9 cellular contexts compared by ENCODE assay signal in the genomic region with DNA sequence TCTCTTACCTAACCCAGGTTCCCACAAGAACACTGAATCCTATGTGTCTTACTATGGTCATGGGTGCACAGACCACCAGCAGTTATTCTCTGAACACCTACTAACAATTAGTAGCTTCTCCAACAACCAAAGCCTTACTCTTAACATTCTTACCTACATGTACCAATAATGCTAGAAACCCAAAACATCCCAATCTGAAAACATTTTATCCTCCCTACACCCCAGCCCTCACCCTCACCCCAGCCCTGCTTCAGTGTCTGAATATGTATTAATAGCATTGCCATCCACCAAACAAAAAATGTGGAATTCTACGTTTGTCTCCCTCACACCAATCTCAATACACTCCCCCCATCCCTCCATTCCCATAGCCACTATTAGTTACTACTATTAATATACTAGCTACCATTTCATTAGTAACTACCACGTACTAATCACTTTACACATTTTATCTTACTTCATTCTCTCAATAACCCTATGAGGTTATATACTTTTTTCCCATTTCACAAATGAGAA. TPM values are rescaled to one million over a fixed set of nuclear protein-coding genes. Genes with fewer than 3 reads are reported as not detected.
DNase-seq lines count a peak whose midpoint lies in the region; ATAC-seq and TF ChIP-seq lines count a peak whose summit lies in the region.
"Had no signal": no experiment of that assay in that cellular context is flagged by ENCODE, and none has a peak within 500 bp of the region (broad histone marks: within the 10 kb centered on the region; RNA-seq: fewer than 3 reads in every experiment).

No MANE protein-coding gene starts in this region.

- peak overlapping the region; percentile 86 to 91 for H3K4me3 Mint-ChIP-seq in activated T-cell treated with anti-CD3 and anti-CD28 coated beads, Interleukin-2, amount 50 U/mL, for 72 hours
- H3K4me3 Mint-ChIP-seq in activated CD4-positive, alpha-beta memory T cell treated with anti-CD3 and anti-CD28 coated beads for 36 hours = peak overlapping the region; percentile 76
- H3K4me3 Mint-ChIP-seq in glutamatergic neuron (ENCODE audit: unreplicated experiment) = peak overlapping the region; percentile 98
- peak overlapping the region; percentile 81 for H3K4me3 Mint-ChIP-seq in stimulated activated memory B cell treated with anti-CD40 and anti-IgM and Interleukin-4, amounts not matched to agents 10 μg/mL and 1 μg/mL and 100 μg/mL, for 72 hours

- no peak for DNase-seq in activated T-cell treated with anti-CD3 and anti-CD28 coated beads, Interleukin-2, amount 50 U/mL, for 72 hours
- DNase-seq in activated T-cell treated with anti-CD3 and anti-CD28 coated beads, Interleukin-2, amount 50 U/mL, for 48 hours = no peak
- DNase-seq in activated CD4-positive, alpha-beta memory T cell treated with anti-CD3 and anti-CD28 coated beads for 36 hours = no peak
- DNase-seq in glutamatergic neuron (no peak), hippocampal formation (lab: John Stamatoyannopoulos, UW) (no peak), SKM-1 treated with dmso at 0.1 percent for 144 hours (lab: John Stamatoyannopoulos, UW; ENCODE audit: unreplicated experiment) (no peak)
- no peak for DNase-seq in stimulated activated naive CD4-positive, alpha-beta T cell treated with Interleukin-2 at 50 U/mL for 16 hours (lab: John Stamatoyannopoulos, UW)
- DNase-seq: activated effector memory CD4-positive, alpha-beta T cell treated with Interleukin-2 at 50 U/mL for 16 hours had no signal

- ATAC-seq in activated T-cell treated with anti-CD3 and anti-CD28 coated beads, Interleukin-2, amount 50 U/mL, for 72 hours (replicated peaks in 1 of 2) = no peak
- no peak for ATAC-seq in stimulated activated memory B cell treated with anti-CD40 and anti-IgM and Interleukin-4, amounts not matched to agents 10 μg/mL and 1 μg/mL and 100 μg/mL, for 72 hours

- H3K4me1 Mint-ChIP-seq in activated T-cell treated with anti-CD3 and anti-CD28 coated beads, Interleukin-2, amount 50 U/mL, for 72 hours (ENCODE audit: low read depth) = peaks cover 78% of the 10 kb centered on the region
- peaks cover 61% of the 10 kb centered on the region for H3K4me1 Mint-ChIP-seq in activated CD4-positive, alpha-beta memory T cell treated with anti-CD3 and anti-CD28 coated beads for 36 hours (ENCODE audit: low read depth)
- H3K4me1 Mint-ChIP-seq in glutamatergic neuron (ENCODE audit: low read depth, unreplicated experiment) = peaks cover 23% of the 10 kb centered on the region
- peaks cover 56% of the 10 kb centered on the region for H3K4me1 Mint-ChIP-seq in stimulated activated memory B cell treated with anti-CD40 and anti-IgM and Interleukin-4, amounts not matched to agents 10 μg/mL and 1 μg/mL and 100 μg/mL, for 72 hours

- POLR2A ChIA-PET in activated CD4-positive, alpha-beta memory T cell treated with anti-CD3 and anti-CD28 coated beads for 36 hours (lab: Charles Lee) = no interaction called here

- H3K36me3 Mint-ChIP-seq in activated T-cell treated with anti-CD3 and anti-CD28 coated beads, Interleukin-2, amount 50 U/mL, for 72 hours (ENCODE audit: insufficient read depth in 2 of 2) = peaks cover 5 to 17% of the 10 kb centered on the region in 2 donors
- H3K36me3 Mint-ChIP-seq in activated CD4-positive, alpha-beta memory T cell treated with anti-CD3 and anti-CD28 coated beads for 36 hours = peaks cover 15% of the 10 kb centered on the region
- peaks cover 4% of the 10 kb centered on the region for H3K36me3 Mint-ChIP-seq in glutamatergic neuron (ENCODE audit: unreplicated experiment)
- peaks cover 7% of the 10 kb centered on the region for H3K36me3 Mint-ChIP-seq in stimulated activated memory B cell treated with anti-CD40 and anti-IgM and Interleukin-4, amounts not matched to agents 10 μg/mL and 1 μg/mL and 100 μg/mL, for 72 hours

- peak overlapping the region; percentile 62 for H3K27ac Mint-ChIP-seq in activated T-cell treated with anti-CD3 and anti-CD28 coated beads, Interleukin-2, amount 50 U/mL, for 72 hours
- no peak overlapping the region for H3K27ac Mint-ChIP-seq in activated CD4-positive, alpha-beta memory T cell treated with anti-CD3 and anti-CD28 coated beads for 36 hours
- H3K27ac Mint-ChIP-seq in glutamatergic neuron (ENCODE audit: unreplicated experiment) = peak overlapping the region; percentile 64
- H3K27ac Mint-ChIP-seq in stimulated activated memory B cell treated with anti-CD40 and anti-IgM and Interleukin-4, amounts not matched to agents 10 μg/mL and 1 μg/mL and 100 μg/mL, for 72 hours = peak overlapping the region; percentile 40

- H3K9me3 Mint-ChIP-seq in activated T-cell treated with anti-CD3 and anti-CD28 coated beads, Interleukin-2, amount 50 U/mL, for 72 hours = no peaks in the 10 kb centered on the region
- H3K9me3 Mint-ChIP-seq in activated CD4-positive, alpha-beta memory T cell treated with anti-CD3 and anti-CD28 coated beads for 36 hours = no peaks in the 10 kb centered on the region
- H3K9me3 Mint-ChIP-seq in glutamatergic neuron (ENCODE audit: unreplicated experiment) = peaks cover 5% of the 10 kb centered on the region
- H3K9me3 Mint-ChIP-seq in stimulated activated memory B cell treated with anti-CD40 and anti-IgM and Interleukin-4, amounts not matched to agents 10 μg/mL and 1 μg/mL and 100 μg/mL, for 72 hours = no peaks in the 10 kb centered on the region

- no peaks in the 10 kb centered on the region for H3K27me3 Mint-ChIP-seq in activated T-cell treated with anti-CD3 and anti-CD28 coated beads, Interleukin-2, amount 50 U/mL, for 72 hours (ENCODE audit: low read depth)
- no peaks in the 10 kb centered on the region for H3K27me3 Mint-ChIP-seq in activated CD4-positive, alpha-beta memory T cell treated with anti-CD3 and anti-CD28 coated beads for 36 hours
- peaks cover 6% of the 10 kb centered on the region for H3K27me3 Mint-ChIP-seq in glutamatergic neuron (ENCODE audit: unreplicated experiment)
- no peaks in the 10 kb centered on the region for H3K27me3 Mint-ChIP-seq in stimulated activated memory B cell treated with anti-CD40 and anti-IgM and Interleukin-4, amounts not matched to agents 10 μg/mL and 1 μg/mL and 100 μg/mL, for 72 hours

- no peak for TF ChIP-seq CTCF in glutamatergic neuron (IDR thresholded peaks at IDR 0.05; ENCODE audit: partially characterized antibody, unreplicated experiment)

- CTCF ChIA-PET in activated CD4-positive, alpha-beta memory T cell treated with anti-CD3 and anti-CD28 coated beads for 36 hours (lab: Charles Lee) = no interaction called here

- intact Hi-C loops in activated CD4-positive, alpha-beta memory T cell treated with anti-CD3 and anti-CD28 coated beads for 36 hours (cut with micrococcal nuclease) = no loop called here

RNA-seq across cellular contexts. Expression of gene TRIM33, which starts 2.6 kb away (rescaled TPM):
- total RNA-seq in activated T-cell treated with anti-CD3 and anti-CD28 coated beads, Interleukin-2, amount 50 U/mL, for 72 hours = 10 to 100 TPM; 34.1 to 42.4 TPM
- 10 to 100 TPM; 26.9 to 27.9 TPM for total RNA-seq in activated CD4-positive, alpha-beta memory T cell treated with anti-CD3 and anti-CD28 coated beads for 36 hours
- 69.3 TPM for total RNA-seq in glutamatergic neuron (ENCODE audit: unreplicated experiment)
